In genomic region chr11:69930081-69931059, GRCh38 we compare ENCODE assay signal across 18 cellular contexts.
DNase-seq lines count a peak whose midpoint lies in the region; ATAC-seq and TF ChIP-seq lines count a peak whose summit lies in the region.
"Had no signal": no experiment of that assay in that cellular context is flagged by ENCODE, and none has a peak within 500 bp of the region (broad histone marks: within the 10 kb centered on the region; RNA-seq: fewer than 3 reads in every experiment).

No MANE protein-coding gene starts in this region.

- H3K9me3 ChIP-seq in endodermal cell (ENCODE audit: control insufficient read depth, low read length), result no peaks in the 10 kb centered on the region
- H3K9me3 ChIP-seq in mesenchymal stem cell (ENCODE audit: control insufficient read depth, low read length), result peaks cover 6% of the 10 kb centered on the region
- H3K9me3 ChIP-seq in aorta (ENCODE audit: control insufficient read depth, low read length), result no peaks in the 10 kb centered on the region

- no peak overlapping the region for H3K4me3 Mint-ChIP-seq in natural killer cell treated with Interleukin-12 subunit alpha and Interleukin-12 subunit beta and Interleukin-15 and Interleukin-18, amount 100 ng/mL, for 72 hours
- H3K4me3 Mint-ChIP-seq in natural killer cell (no peak overlapping the region), endodermal cell (no peak overlapping the region)
- H3K4me3 Mint-ChIP-seq: IgD-negative memory B cell had no signal

- H3K23ac ChIP-seq in mesenchymal stem cell (ENCODE audit: low read length in 2 of 2), result no peak overlapping the region

- H3K36me3 ChIP-seq in endodermal cell (ENCODE audit: control insufficient read depth, insufficient read depth, low read length), result no peaks in the 10 kb centered on the region
- no peaks in the 10 kb centered on the region for H3K36me3 ChIP-seq in mesenchymal stem cell (ENCODE audit: control insufficient read depth in 1 of 2, insufficient read depth in 2 of 2, low read depth in 1 of 2, low read length in 2 of 2)
- H3K36me3 ChIP-seq in aorta (ENCODE audit: control insufficient read depth in 1 of 2, insufficient read depth in 2 of 2, low read length in 1 of 2), result no peaks in the 10 kb centered on the region

- H3K79me1 ChIP-seq in mesenchymal stem cell (replicated peaks; ENCODE audit: low read length, poor library complexity, severe bottlenecking), result no peaks in the 10 kb centered on the region

- peaks cover 6% of the 10 kb centered on the region for H3K27me3 ChIP-seq in endodermal cell (ENCODE audit: control insufficient read depth, insufficient read depth, low read length, poor library complexity, severe bottlenecking)
- peaks cover 70 to 72% of the 10 kb centered on the region in 2 experiments for H3K27me3 ChIP-seq in mesenchymal stem cell (ENCODE audit: control insufficient read depth in 1 of 2, insufficient read depth in 1 of 2, low read length in 2 of 2)
- H3K27me3 ChIP-seq in aorta (ENCODE audit: control insufficient read depth in 1 of 2, insufficient read depth in 2 of 2, low read length in 1 of 2), result no peaks in the 10 kb centered on the region

- H3K14ac ChIP-seq in mesenchymal stem cell (ENCODE audit: low read length in 2 of 2), result no peak overlapping the region

- peak overlapping the region; percentile 44 to 51 for H2BK12ac ChIP-seq in mesenchymal stem cell (ENCODE audit: low read length in 2 of 2)

- no peak overlapping the region for H2BK120ac ChIP-seq in mesenchymal stem cell (ENCODE audit: low read depth, low read length)

- no peak overlapping the region for H3K27ac Mint-ChIP-seq in natural killer cell treated with Interleukin-12 subunit alpha and Interleukin-12 subunit beta and Interleukin-15 and Interleukin-18, amount 100 ng/mL, for 72 hours
- no peak overlapping the region for H3K27ac Mint-ChIP-seq in natural killer cell
- H3K27ac Mint-ChIP-seq in endodermal cell, result no peak overlapping the region

- no peaks in the 10 kb centered on the region for H3K4me1 Mint-ChIP-seq in natural killer cell treated with Interleukin-12 subunit alpha and Interleukin-12 subunit beta and Interleukin-15 and Interleukin-18, amount 100 ng/mL, for 72 hours (ENCODE audit: low read depth in 2 of 2)
- H3K4me1 Mint-ChIP-seq in natural killer cell (no peaks in the 10 kb centered on the region), endodermal cell (peaks cover 11% of the 10 kb centered on the region)

- no peak overlapping the region for H2AFZ ChIP-seq in mesenchymal stem cell (ENCODE audit: low read depth, low read length)

- no peak overlapping the region for H2BK5ac ChIP-seq in mesenchymal stem cell (ENCODE audit: low read depth, low read length, poor library complexity, severe bottlenecking)

- H4K8ac ChIP-seq in mesenchymal stem cell (ENCODE audit: low read length), result no peak overlapping the region

- ATAC-seq in natural killer cell treated with Interleukin-12 subunit alpha and Interleukin-12 subunit beta and Interleukin-15 and Interleukin-18, amount 100 ng/mL, for 72 hours, result no peak
- ATAC-seq in natural killer cell (no peak), aorta (ENCODE audit: low FRiP score) (peak; percentile 12), HG02852 (IDR thresholded peaks at IDR 0.05; ENCODE audit: unreplicated experiment) (no peak), GM18907 (IDR thresholded peaks at IDR 0.05; ENCODE audit: unreplicated experiment) (no peak)

- H3K4me3 ChIP-seq in endodermal cell (ENCODE audit: low read length), result no peak overlapping the region
- H3K4me3 ChIP-seq in mesenchymal stem cell (ENCODE audit: insufficient read depth in 1 of 2, low read depth in 1 of 2, low read length in 2 of 2), result no peak overlapping the region
- no peak overlapping the region for H3K4me3 ChIP-seq in aorta (ENCODE audit: low read length in 2 of 2)

- peaks cover 14 to 15% of the 10 kb centered on the region in 2 donors for H3K27me3 Mint-ChIP-seq in natural killer cell treated with Interleukin-12 subunit alpha and Interleukin-12 subunit beta and Interleukin-15 and Interleukin-18, amount 100 ng/mL, for 72 hours
- H3K27me3 Mint-ChIP-seq in natural killer cell (ENCODE audit: low read depth in 2 of 2), result peaks cover 22 to 26% of the 10 kb centered on the region in 2 donors
- peaks cover 23% of the 10 kb centered on the region for H3K27me3 Mint-ChIP-seq in endodermal cell (ENCODE audit: insufficient read depth)

- H3K36me3 Mint-ChIP-seq in natural killer cell treated with Interleukin-12 subunit alpha and Interleukin-12 subunit beta and Interleukin-15 and Interleukin-18, amount 100 ng/mL, for 72 hours, result no peaks in the 10 kb centered on the region
- H3K36me3 Mint-ChIP-seq in natural killer cell (no peaks in the 10 kb centered on the region), endodermal cell (ENCODE audit: low read depth) (no peaks in the 10 kb centered on the region)

- H3K27ac ChIP-seq in endodermal cell (ENCODE audit: low read depth, low read length) (no peak overlapping the region), mesenchymal stem cell (ENCODE audit: low read length, poor library complexity, severe bottlenecking) (no peak overlapping the region), aorta (ENCODE audit: low read depth in 1 of 2, low read length in 2 of 2) (no peak overlapping the region)
- H3K27ac ChIP-seq: HL-60 had no signal

- no peaks in the 10 kb centered on the region for H3K9me3 Mint-ChIP-seq in natural killer cell treated with Interleukin-12 subunit alpha and Interleukin-12 subunit beta and Interleukin-15 and Interleukin-18, amount 100 ng/mL, for 72 hours
- H3K9me3 Mint-ChIP-seq in natural killer cell (no peaks in the 10 kb centered on the region), endodermal cell (no peaks in the 10 kb centered on the region)

- H3K4ac ChIP-seq in mesenchymal stem cell (ENCODE audit: low read depth in 1 of 2, low read length in 2 of 2), result no peak overlapping the region

- H2BK15ac ChIP-seq in mesenchymal stem cell (ENCODE audit: low read depth, poor library complexity, severe bottlenecking), result peak overlapping the region; percentile 15

- peak overlapping the region; percentile 13 to 23 for H3K18ac ChIP-seq in mesenchymal stem cell (ENCODE audit: low read depth in 1 of 2, low read length in 2 of 2)

- intact Hi-C loops in natural killer cell (cut with micrococcal nuclease) (no loop called here), aorta (cut with DNase I) (no loop called here)

- no peak overlapping the region for H3K4me2 ChIP-seq in mesenchymal stem cell (ENCODE audit: low read length, poor library complexity, severe bottlenecking)

- WGBS in endodermal cell (ENCODE audit: insufficient coverage in 1 of 2, insufficient read length in 1 of 2), 2 experiments, result 91 to 93% methylated on average over 8 to 20 of the region's 20 CpGs
- WGBS in mesenchymal stem cell, result 94% methylated on average over 19 of the region's 20 CpGs
- WGBS in aorta, 2 donors, result 93 to 94% methylated on average over 20 of the region's 20 CpGs

- H3K4me1 ChIP-seq in endodermal cell (ENCODE audit: control insufficient read depth, insufficient read depth, low read length) (peaks cover 6% of the 10 kb centered on the region), mesenchymal stem cell (ENCODE audit: control insufficient read depth, insufficient read depth, low read depth, low read length) (peaks cover 6% of the 10 kb centered on the region), aorta (ENCODE audit: control insufficient read depth in 1 of 2, insufficient read depth in 2 of 2, low read length in 2 of 2) (no peaks in the 10 kb centered on the region)

- DNase-seq in natural killer cell treated with Interleukin-12 subunit alpha and Interleukin-12 subunit beta and Interleukin-15 and Interleukin-18, amount 100 ng/mL, for 72 hours (ENCODE audit: low spot score), result peak; percentile 48
- no peak for DNase-seq in natural killer cell
- DNase-seq in endodermal cell, result peak; percentile 42
- DNase-seq in mesenchymal stem cell, result no peak
- DNase-seq in aorta, result peak; percentile 39 to 58
- DNase-seq in activated CD4-positive, alpha-beta T cell treated with anti-CD3 and anti-CD28 coated beads, Interleukin-2, amount 50 U/mL, for 4 hours, result no peak
- DNase-seq: DMS53, HCEC 1CT, Kasumi-1, MM.1S, NCI-H1105, NCI-H187, NCI-H226, NCI-H526 had no signal

- H3K9ac ChIP-seq in endodermal cell (ENCODE audit: extremely low read depth, low read length, poor library complexity, severe bottlenecking), result no peak overlapping the region
- H3K9ac ChIP-seq in mesenchymal stem cell (ENCODE audit: low read length), result no peak overlapping the region

- no peak for TF ChIP-seq CTCF in natural killer cell (IDR thresholded peaks at IDR 0.05)
- TF ChIP-seq CTCF in endodermal cell (conservative IDR thresholded peaks at IDR 0.05), result no peak

- no peak overlapping the region for H2AK5ac ChIP-seq in mesenchymal stem cell (ENCODE audit: low read length, severe bottlenecking)

- H4K91ac ChIP-seq in mesenchymal stem cell (ENCODE audit: low read length), result peak overlapping the region; percentile 84

Comparison
In these comparisons a context has a peak if more than half of its experiments do, and no peak if none do; other contexts are left out.
1. DNase-seq: peak in natural killer cell treated with Interleukin-12 subunit alpha and Interleukin-12 subunit beta and Interleukin-15 and Interleukin-18, amount 100 ng/mL, for 72 hours (single experiment), endodermal cell (single experiment) and aorta (2 of 2); none in natural killer cell (single experiment), mesenchymal stem cell (single experiment) and activated CD4-positive, alpha-beta T cell treated with anti-CD3 and anti-CD28 coated beads, Interleukin-2, amount 50 U/mL, for 4 hours (0 of 2).